Comparison of ENCODE assay signal across 24 cellular contexts in the genomic region with DNA sequence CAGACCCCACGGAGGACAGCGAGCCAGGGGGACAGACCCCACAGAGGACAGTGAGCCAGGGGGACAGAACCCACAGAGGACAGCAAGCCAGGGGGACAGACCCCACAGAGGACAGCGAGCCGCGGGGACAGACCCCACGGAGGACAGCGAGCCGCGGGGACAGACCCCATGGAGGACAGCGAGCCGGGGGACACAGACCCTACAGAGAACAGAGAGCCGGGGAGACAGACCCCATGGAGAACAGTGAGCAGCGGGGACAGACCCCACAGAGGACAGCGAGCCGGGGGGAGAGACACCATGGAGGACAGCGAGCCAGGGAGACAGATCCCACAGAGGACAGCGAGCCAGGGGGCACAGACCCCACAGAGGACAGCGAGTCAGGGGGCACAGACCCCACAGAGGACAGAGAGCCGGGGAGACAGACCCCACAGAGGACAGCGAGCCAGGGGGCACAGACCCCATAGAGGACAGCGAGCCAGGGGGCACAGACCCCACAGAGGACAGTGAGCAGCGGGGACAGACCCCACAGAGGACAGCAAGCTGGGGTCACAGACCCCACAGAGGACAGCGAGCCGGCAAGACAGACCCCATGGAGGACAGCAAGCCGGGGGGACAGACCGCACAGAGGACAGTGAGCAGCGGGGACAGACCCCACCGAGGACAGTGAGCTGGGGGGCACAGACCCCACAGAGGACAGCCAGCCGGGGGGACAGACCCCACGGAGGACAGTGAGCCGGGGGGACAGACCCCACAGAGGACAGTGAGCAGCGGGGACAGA. TPM values are rescaled to one million over a fixed set of nuclear protein-coding genes. Genes with fewer than 3 reads are reported as not detected.
"Had no signal": no experiment of that assay in that cellular context is flagged by ENCODE, and none has a peak within 500 bp of the region (broad histone marks: within the 10 kb centered on the region; RNA-seq: fewer than 3 reads in every experiment).

No MANE protein-coding gene starts in this region.

- H3K36me3 ChIP-seq: left ventricle myocardium inferior, vagina had no signal

- H3K4me3 ChIP-seq: hepatocyte, left ventricle myocardium inferior, smooth muscle cell, testis, vagina had no signal

- H3K9me3 ChIP-seq: left ventricle myocardium inferior, testis, vagina had no signal

- H3K4me3 Mint-ChIP-seq: activated B cell treated with CpG ODN at 0.5 μM for 24 hours; activated CD4-positive, alpha-beta memory T cell treated with anti-CD3 and anti-CD28 coated beads, Interleukin-2, amount 10 ng/mL, durations not matched to agents 7 days and 5 days; activated CD4-positive, alpha-beta T cell treated with anti-CD3 and anti-CD28 coated beads, Interleukin-2, amount 10 ng/mL, durations not matched to agents 24 days and 14 days; brain; immature natural killer cell; naive B cell had no signal

- H3K27me3 ChIP-seq: hepatocyte, testis, vagina had no signal

- H3K4me1 ChIP-seq: foreskin keratinocyte, testis had no signal

- H3K4me1 Mint-ChIP-seq: activated B cell treated with CpG ODN at 0.5 μM for 24 hours; activated CD4-positive, alpha-beta memory T cell treated with anti-CD3 and anti-CD28 coated beads, Interleukin-2, amount 10 ng/mL, durations not matched to agents 7 days and 5 days; activated CD4-positive, alpha-beta T cell treated with anti-CD3 and anti-CD28 coated beads, Interleukin-2, amount 10 ng/mL, durations not matched to agents 24 days and 14 days; immature natural killer cell had no signal

- H3K9me3 Mint-ChIP-seq: activated B cell treated with CpG ODN at 0.5 μM for 24 hours; activated CD4-positive, alpha-beta memory T cell treated with anti-CD3 and anti-CD28 coated beads, Interleukin-2, amount 10 ng/mL, durations not matched to agents 7 days and 5 days; activated CD4-positive, alpha-beta T cell treated with anti-CD3 and anti-CD28 coated beads, Interleukin-2, amount 10 ng/mL, durations not matched to agents 24 days and 14 days; brain; naive B cell had no signal

- H3K27me3 Mint-ChIP-seq: activated CD4-positive, alpha-beta memory T cell treated with anti-CD3 and anti-CD28 coated beads, Interleukin-2, amount 10 ng/mL, durations not matched to agents 7 days and 5 days; activated CD4-positive, alpha-beta T cell treated with anti-CD3 and anti-CD28 coated beads, Interleukin-2, amount 10 ng/mL, durations not matched to agents 24 days and 14 days; brain had no signal

- H3K27ac ChIP-seq: foreskin keratinocyte, hepatocyte, left ventricle myocardium inferior, testis, vagina had no signal

- H3K4me2 ChIP-seq: hepatocyte, smooth muscle cell had no signal

- H3K36me3 Mint-ChIP-seq: brain, immature natural killer cell, naive B cell had no signal

- H2AFZ ChIP-seq: hepatocyte had no signal

- H3K27ac Mint-ChIP-seq: activated B cell treated with CpG ODN at 0.5 μM for 24 hours; activated CD4-positive, alpha-beta memory T cell treated with anti-CD3 and anti-CD28 coated beads, Interleukin-2, amount 10 ng/mL, durations not matched to agents 7 days and 5 days; activated CD4-positive, alpha-beta T cell treated with anti-CD3 and anti-CD28 coated beads, Interleukin-2, amount 10 ng/mL, durations not matched to agents 24 days and 14 days; brain; T-helper 17 cell had no signal

- ATAC-seq: foreskin keratinocyte, sciatic nerve had no signal

- DNase-seq: activated B cell treated with CpG ODN at 0.5 μM for 24 hours; activated CD4-positive, alpha-beta memory T cell treated with anti-CD3 and anti-CD28 coated beads, Interleukin-2, amount 10 ng/mL, durations not matched to agents 7 days and 5 days; activated CD4-positive, alpha-beta T cell treated with anti-CD3 and anti-CD28 coated beads, Interleukin-2, amount 10 ng/mL, durations not matched to agents 24 days and 14 days; activated gamma-delta T cell; activated T-cell treated with anti-CD3 and anti-CD28 coated beads for 4 hours; anterior cingulate cortex; caudate nucleus; dermis blood vessel endothelial cell; effector CD8-positive, alpha-beta T cell; foreskin keratinocyte; immature natural killer cell; kidney glomerular epithelial cell; naive B cell; stimulated activated CD4-positive, alpha-beta T cell treated with anti-CD3 and anti-CD28 coated beads, Interleukin-2, amount 100 ng/mL, for 48 hours; stimulated activated CD8-positive, alpha-beta memory T cell treated with anti-CD3 and anti-CD28 coated beads, Interleukin-4, amount 100 ng/mL, for 48 hours; stimulated activated naive CD4-positive, alpha-beta T cell; T-helper 17 cell; testis had no signal

- H3K79me2 ChIP-seq: hepatocyte had no signal

RNA-seq across cellular contexts. Expression of a gene that starts 4.4 kb away (rescaled TPM):
- polyA plus RNA-seq: immature natural killer cell had no signal
